Comparison of ENCODE assay signal across 33 cellular contexts in the genomic region with DNA sequence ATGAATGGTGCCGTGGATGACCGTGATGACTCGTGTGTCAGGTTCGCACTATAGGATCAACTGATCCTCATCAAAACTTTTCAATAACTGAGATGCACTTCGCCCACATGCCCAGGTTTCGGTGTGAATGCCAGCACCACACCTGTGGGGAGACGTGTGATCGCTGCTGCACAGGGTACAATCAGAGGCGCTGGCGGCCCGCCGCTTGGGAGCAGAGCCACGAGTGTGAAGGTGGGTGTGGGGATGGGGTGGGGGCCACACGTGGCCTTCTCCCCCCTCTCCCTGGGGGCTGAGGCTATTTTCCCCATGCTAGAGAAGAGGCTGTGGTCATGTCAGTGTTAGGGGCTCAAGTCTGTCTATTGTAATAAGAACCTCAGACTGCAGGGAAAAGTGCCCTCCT.
DNase-seq lines count a peak whose midpoint lies in the region; FAIRE-seq and TF ChIP-seq lines count a peak whose summit lies in the region.
"Had no signal": no experiment of that assay in that cellular context is flagged by ENCODE, and none has a peak within 500 bp of the region (broad histone marks: within the 10 kb centered on the region; RNA-seq: fewer than 3 reads in every experiment).

No MANE protein-coding gene starts in this region.

- H3K4me3 ChIP-seq in OCI-LY3 (ENCODE audit: low read length): no peak overlapping the region
- no peak overlapping the region for H3K4me3 ChIP-seq in H1 (ENCODE audit: extremely low read depth in 1 of 4, insufficient read depth in 2 of 4, low read depth in 3 of 4, low read length in 4 of 4)
- H3K4me3 ChIP-seq in esophagus muscularis mucosa: no peak overlapping the region
- no peak overlapping the region for H3K4me3 ChIP-seq in brain microvascular endothelial cell (ENCODE audit: low read depth, low read length)
- H3K4me3 ChIP-seq: A549; BLaER1; BLaER1 treated with 17β-estradiol and CSF1 and Interleukin-3, amounts not matched to agents 10 nM and 100 nM had no signal

- TF ChIP-seq POLR2A in H1 (IDR thresholded peaks at IDR 0.05; ENCODE audit: control extremely low read depth in 1 of 2, low read depth in 2 of 2, low read length in 2 of 2) (no peak), esophagus muscularis mucosa (IDR thresholded peaks at IDR 0.05; ENCODE audit: low read depth) (no peak)

- no peak for TF ChIP-seq CTCF in OCI-LY3 (IDR thresholded peaks at IDR 0.05; ENCODE audit: low read depth, low read length)
- TF ChIP-seq CTCF in H1 (IDR thresholded peaks at IDR 0.05; ENCODE audit: control extremely low read depth in 1 of 3, insufficient read depth in 1 of 3, low read depth in 1 of 3, low read length in 3 of 3): no peak
- TF ChIP-seq CTCF in esophagus muscularis mucosa (IDR thresholded peaks at IDR 0.05): no peak
- no peak for TF ChIP-seq CTCF in brain microvascular endothelial cell (IDR thresholded peaks at IDR 0.05; ENCODE audit: low read depth, low read length, missing control alignments)

- H3K4me1 ChIP-seq in OCI-LY3 (ENCODE audit: low read length) (peaks cover 46% of the 10 kb centered on the region), H1 (replicated peaks in 1 of 4; ENCODE audit: control insufficient read depth in 3 of 4, insufficient read depth in 4 of 4, low read length in 3 of 4) (peaks cover 0 to 4% (median 2%) of the 10 kb centered on the region in 4 experiments; a peak in 1 of 7 replicates), esophagus muscularis mucosa (peaks cover 0 to 4% (median 3%) of the 10 kb centered on the region in 4 donors)
- H3K4me1 ChIP-seq: A549; BE2C; BLaER1; BLaER1 treated with 17β-estradiol and CSF1 and Interleukin-3, amounts not matched to agents 10 nM and 100 nM; Caco-2 had no signal

- WGBS in H1 (ENCODE audit: extremely low coverage in 1 of 2, insufficient coverage in 1 of 2, insufficient read length in 1 of 2, insufficient replicate concordance in 2 of 2, low coverage in 1 of 2, low lambda C conversion rate in 2 of 2, missing lambda C conversion rate in 1 of 2), 2 experiments: 73% methylated on average over 13 of the region's 14 CpGs; no CpG with 5 or more reads in 1 of the 2 experiments
- 90% methylated on average over 14 of the region's 14 CpGs for WGBS in esophagus muscularis mucosa

- CTCF ChIA-PET in H1 (lab: Charles Lee; ENCODE audit: partially characterized antibody): no interaction called here

- TF ChIP-seq RAD21 in H1 (IDR thresholded peaks at IDR 0.05 in 1 of 2, conservative IDR thresholded peaks at IDR 0.05 in 1 of 2; ENCODE audit: low read depth in 2 of 2, low read length in 2 of 2): no peak

- 0 out of 2 replicates have a peak, but pooled peaks cover 4% of the 10 kb centered on the region for H3K9me3 ChIP-seq in OCI-LY3 (ENCODE audit: insufficient read depth, low read length)
- H3K9me3 ChIP-seq in H1 (ENCODE audit: insufficient read depth in 2 of 2, low read depth in 1 of 2, low read length in 1 of 2): no peaks in the 10 kb centered on the region
- no peaks in the 10 kb centered on the region for H3K9me3 ChIP-seq in esophagus muscularis mucosa
- H3K9me3 ChIP-seq: A549, BE2C, Caco-2 had no signal

- no peak overlapping the region for H3K56ac ChIP-seq in H1 (replicated peaks; ENCODE audit: insufficient read length, low read depth, low read length)

- H3K18ac ChIP-seq in H1 (ENCODE audit: extremely low read depth, low read length): no peak overlapping the region

- H3K9ac ChIP-seq in OCI-LY3 (ENCODE audit: low read length): no peak overlapping the region
- no peak overlapping the region for H3K9ac ChIP-seq in H1 (replicated peaks in 1 of 4; ENCODE audit: extremely low read depth in 1 of 4, low read depth in 3 of 4, low read length in 3 of 4)
- H3K9ac ChIP-seq: BLaER1; BLaER1 treated with 17β-estradiol and CSF1 and Interleukin-3, amounts not matched to agents 10 nM and 100 nM had no signal

- no peak overlapping the region for H3K23ac ChIP-seq in H1 (ENCODE audit: insufficient read length)

- no peak overlapping the region for H2BK5ac ChIP-seq in H1 (ENCODE audit: low read depth, low read length)

- POLR2A ChIA-PET in H1 (lab: Charles Lee; ENCODE audit: partially characterized antibody): interaction anchor here (1.7 kb wide), 1 partner anchor 381 kb away, joined by 4 read pairs; the partner anchor contains the start of gene CABYR

- no peak overlapping the region for H4K5ac ChIP-seq in H1 (ENCODE audit: insufficient read length, low read depth, low read length)

- no peak for FAIRE-seq in H1 (lab: Jason Lieb, UNC)
- FAIRE-seq: A204.1, A549, D721Med had no signal

- no peaks in the 10 kb centered on the region for H3K23me2 ChIP-seq in H1 (ENCODE audit: low read depth, low read length)

- H3K4me2 ChIP-seq in OCI-LY3 (ENCODE audit: low read length) (no peak overlapping the region), H1 (ENCODE audit: insufficient read depth in 1 of 2, low read depth in 2 of 2, low read length in 2 of 2) (no peak overlapping the region)
- H3K4me2 ChIP-seq: A549; BLaER1; BLaER1 treated with 17β-estradiol and CSF1 and Interleukin-3, amounts not matched to agents 10 nM and 100 nM had no signal

- H2AK5ac ChIP-seq in H1 (ENCODE audit: low read depth, low read length): no peak overlapping the region

- H3K27me3 ChIP-seq in OCI-LY3 (ENCODE audit: low read depth, low read length) (no peaks in the 10 kb centered on the region), H1 (replicated peaks in 1 of 4; ENCODE audit: control insufficient read depth in 3 of 4, extremely low read depth in 1 of 4, insufficient read depth in 3 of 4, low read length in 3 of 4) (no peaks in the 10 kb centered on the region), esophagus muscularis mucosa (no peaks in the 10 kb centered on the region), brain microvascular endothelial cell (replicated peaks) (no peaks in the 10 kb centered on the region)
- H3K27me3 ChIP-seq: BE2C; BLaER1; BLaER1 treated with 17β-estradiol and CSF1 and Interleukin-3, amounts not matched to agents 10 nM and 100 nM had no signal

- no peak overlapping the region for H2BK20ac ChIP-seq in H1 (ENCODE audit: low read length)

- no peak overlapping the region for H2AFZ ChIP-seq in OCI-LY3 (ENCODE audit: low read depth, low read length)
- H2AFZ ChIP-seq in H1 (ENCODE audit: low read length): no peak overlapping the region

- H2BK12ac ChIP-seq in H1 (ENCODE audit: low read depth, low read length): no peak overlapping the region

- intact Hi-C loops in esophagus muscularis mucosa (cut with DNase I): no loop called here

- 0 out of 2 replicates have a peak overlapping the region, but pooled peaks have one; percentile 2 for H4K8ac ChIP-seq in H1 (ENCODE audit: extremely low read depth, insufficient read depth, low read length)

- H4K20me1 ChIP-seq in OCI-LY3 (ENCODE audit: insufficient read depth, low read length) (no peaks in the 10 kb centered on the region), H1 (replicated peaks in 1 of 2; ENCODE audit: control insufficient read depth in 1 of 2, insufficient read depth in 2 of 2, low read length in 2 of 2) (no peaks in the 10 kb centered on the region)
- H4K20me1 ChIP-seq: BLaER1; BLaER1 treated with 17β-estradiol and CSF1 and Interleukin-3, amounts not matched to agents 10 nM and 100 nM had no signal

- no peak overlapping the region for H4K91ac ChIP-seq in H1 (replicated peaks; ENCODE audit: insufficient read length, low read length)

- TF ChIP-seq EP300 in H1 (IDR thresholded peaks at IDR 0.05; ENCODE audit: borderline replicate concordance in 1 of 2, low read depth in 2 of 2, low read length in 2 of 2) (no peak), esophagus muscularis mucosa (IDR thresholded peaks at IDR 0.05) (no peak)

- DNase-seq in H1 (ENCODE audit: low read depth in 1 of 2, low spot score in 2 of 2) (no peak), esophagus muscularis mucosa (ENCODE audit: extremely low spot score) (peak; percentile 29), LoVo (ENCODE audit: low spot score) (no peak), brain microvascular endothelial cell (no peak)
- DNase-seq in activated CD8-positive, alpha-beta memory T cell treated with anti-CD3 and anti-CD28 coated beads, Interleukin-2, amount 50 U/mL, for 48 hours: no peak
- DNase-seq: 8988T; ACHN; AML-193; BE2C; C1 segment of cervical spinal cord; Caco-2; Calu3; CD4-positive, alpha-beta memory T cell; CD4-positive, alpha-beta T cell; CD4-positive, CD25-positive, alpha-beta regulatory T cell; CD8-positive, alpha-beta memory T cell; CD8-positive, alpha-beta T cell; COR-L47; DMS 273 treated with DMSO at 0.1 percent for 48 hours; DMS153; DMS53; DMS79; DMS79 treated with DMSO at 0.1 percent for 48 hours; DND-41; EL had no signal

- no peak overlapping the region for H3K4ac ChIP-seq in H1 (replicated peaks; ENCODE audit: insufficient read length, low read depth, low read length)

- no peak overlapping the region for H3K14ac ChIP-seq in H1 (ENCODE audit: insufficient read length)

- peaks cover 16% of the 10 kb centered on the region for H3K36me3 ChIP-seq in OCI-LY3 (replicated peaks; ENCODE audit: low read depth, low read length)
- no peaks in the 10 kb centered on the region for H3K36me3 ChIP-seq in H1 (ENCODE audit: control insufficient read depth in 2 of 4, insufficient read depth in 4 of 4, low read length in 3 of 4)
- H3K36me3 ChIP-seq in esophagus muscularis mucosa: peaks cover 0 to 14% (median 0%) of the 10 kb centered on the region in 4 donors
- H3K36me3 ChIP-seq in brain microvascular endothelial cell (replicated peaks): no peaks in the 10 kb centered on the region
- H3K36me3 ChIP-seq: BE2C; BLaER1; BLaER1 treated with 17β-estradiol and CSF1 and Interleukin-3, amounts not matched to agents 10 nM and 100 nM had no signal

- H2BK120ac ChIP-seq in H1 (replicated peaks; ENCODE audit: low read depth, low read length): no peak overlapping the region

- H2BK15ac ChIP-seq in H1 (ENCODE audit: low read length): no peak overlapping the region

- H3K27ac ChIP-seq in OCI-LY3 (ENCODE audit: low read length) (peak overlapping the region; percentile 99; the same call in 1 of the 2 replicates), H1 (ENCODE audit: low read depth, low read length) (no peak overlapping the region), esophagus muscularis mucosa (replicated peaks in 1 of 4) (no peak overlapping the region), brain microvascular endothelial cell (no peak overlapping the region)
- H3K27ac ChIP-seq: 22Rv1; A549; BLaER1; BLaER1 treated with 17β-estradiol and CSF1 and Interleukin-3, amounts not matched to agents 10 nM and 100 nM; C4-2B had no signal

- H3K79me1 ChIP-seq in H1 (ENCODE audit: low read depth, low read length): no peaks in the 10 kb centered on the region

- H3K79me2 ChIP-seq in OCI-LY3 (ENCODE audit: low read length) (no peaks in the 10 kb centered on the region), H1 (ENCODE audit: control insufficient read depth in 1 of 2, insufficient read depth in 2 of 2, low read length in 2 of 2) (no peaks in the 10 kb centered on the region)

- in situ Hi-C loops in brain microvascular endothelial cell (cut with HindIII; ENCODE audit: low pct_ligation_motif_present, low sequenced_read_pairs): no loop called here
